ENCODE assay signal across 9 cellular contexts in genomic region chr7:77811895-77812685, GRCh38. TPM values are rescaled to one million over a fixed set of nuclear protein-coding genes. Genes with fewer than 3 reads are reported as not detected.
DNase-seq lines count a peak whose midpoint lies in the region; ATAC-seq and TF ChIP-seq lines count a peak whose summit lies in the region.
"Had no signal": no experiment of that assay in that cellular context is flagged by ENCODE, and none has a peak within 500 bp of the region (broad histone marks: within the 10 kb centered on the region; RNA-seq: fewer than 3 reads in every experiment).

No MANE protein-coding gene starts in this region.

- peak overlapping the region; percentile 59 for H3K27ac ChIP-seq in GM23248
- H3K27ac ChIP-seq in skeletal muscle tissue (ENCODE audit: low read depth, low read length): peak overlapping the region; percentile 43

- H3K9ac ChIP-seq in GM23248: peak overlapping the region; percentile 15; the same call in 1 of the 2 replicates
- H3K9ac ChIP-seq in skeletal muscle tissue (ENCODE audit: low read depth in 1 of 3, low read length in 3 of 3): no peak overlapping the region

- intact Hi-C loops in left colon (cut with DNase I, micrococcal nuclease): no loop called here

- H2AFZ ChIP-seq in GM23248: no peak overlapping the region

- H3K79me2 ChIP-seq in GM23248 (ENCODE audit: insufficient read depth): peaks cover 92% of the 10 kb centered on the region

- no peak for TF ChIP-seq CTCF in fibroblast of mammary gland (conservative IDR thresholded peaks at IDR 0.05; ENCODE audit: control insufficient read depth, insufficient read depth, low read depth, low read length)

- H3K36me3 ChIP-seq in GM23248 (ENCODE audit: low read depth) (no peaks in the 10 kb centered on the region; the same call in 1 of the 2 replicates), skeletal muscle tissue (ENCODE audit: control insufficient read depth in 3 of 3, insufficient read depth in 3 of 3, low read length in 3 of 3) (peaks cover 0 to 4% (median 0%) of the 10 kb centered on the region in 3 donors)

- WGBS in GM23248 (ENCODE audit: low coverage in 1 of 2, low lambda C conversion rate in 2 of 2, missing lambda C conversion rate in 2 of 2), 2 experiments: 7% methylated on average over 1 of the region's 1 CpG; no CpG with 5 or more reads in 1 of the 2 experiments

- in situ Hi-C loops in GM23248 (cut with MboI): no loop called here

- H3K4me1 ChIP-seq in GM23248 (ENCODE audit: insufficient read depth): peaks cover 22% of the 10 kb centered on the region
- H3K4me1 ChIP-seq in skeletal muscle tissue (ENCODE audit: control insufficient read depth in 3 of 3, insufficient read depth in 3 of 3, low read length in 3 of 3): peaks cover 2 to 13% (median 5%) of the 10 kb centered on the region in 3 donors

- H3K27me3 ChIP-seq in GM23248 (replicated peaks; ENCODE audit: insufficient read depth): no peaks in the 10 kb centered on the region
- H3K27me3 ChIP-seq in skeletal muscle tissue (ENCODE audit: control insufficient read depth in 3 of 3, insufficient read depth in 3 of 3, low read length in 3 of 3): no peaks in the 10 kb centered on the region

- H3F3A ChIP-seq in GM23248 (ENCODE audit: insufficient read depth): peaks cover 20% of the 10 kb centered on the region

- no peaks in the 10 kb centered on the region for H3K9me2 ChIP-seq in GM23248 (ENCODE audit: insufficient read depth)

- H3K9me3 ChIP-seq in GM23248 (ENCODE audit: low read depth): no peaks in the 10 kb centered on the region
- peaks cover 0 to 1% (median 0%) of the 10 kb centered on the region in 3 donors for H3K9me3 ChIP-seq in skeletal muscle tissue (ENCODE audit: control insufficient read depth in 3 of 3, low read length in 3 of 3)

- peak overlapping the region; percentile 38 for H3K4me3 ChIP-seq in GM23248
- H3K4me3 ChIP-seq in fibroblast of mammary gland (ENCODE audit: control insufficient read depth, low read depth, low read length): no peak overlapping the region
- H3K4me3 ChIP-seq in skeletal muscle tissue (ENCODE audit: low read length in 3 of 3): no peak overlapping the region

- peak; percentile 87 for DNase-seq in GM23248
- peak; percentile 76 for DNase-seq in fibroblast of mammary gland (ENCODE audit: low read depth)
- DNase-seq in islet precursor cell: no peak
- DNase-seq in left colon: no peak
- DNase-seq: NCI-H748 treated with DMSO at 0.1 percent for 48 hours; stimulated activated naive CD8-positive, alpha-beta T cell treated with anti-CD3 and anti-CD28 coated beads, Interleukin-15, Interleukin-2, amounts not matched to agents 100 U/mL and 50 U/mL, for 24 hours had no signal

- ATAC-seq in SK-N-SH treated with all-trans-retinoic acid at 6 μM for 48 hours (peak; percentile 95), GM18868 (IDR thresholded peaks at IDR 0.05; ENCODE audit: unreplicated experiment) (no peak), left colon (no peak)
- ATAC-seq: stimulated activated naive CD8-positive, alpha-beta T cell treated with anti-CD3 and anti-CD28 coated beads, Interleukin-15, Interleukin-2, amounts not matched to agents 100 U/mL and 50 U/mL, for 24 hours had no signal

- peak overlapping the region; percentile 60 for H3K4me2 ChIP-seq in GM23248 (ENCODE audit: unreplicated experiment)

- no peaks in the 10 kb centered on the region for H4K20me1 ChIP-seq in GM23248 (ENCODE audit: insufficient read depth)

TF ChIP-seq in SK-N-SH treated with all-trans-retinoic acid at 6 μM for 48 hours, 23 proteins besides CTCF, POLR2A, EP300 and RAD21:
- TF ChIP-seq ZC3H10 (CRISPR knock-in tag; IDR thresholded peaks at IDR 0.05) (no peak), ZFP3 (CRISPR knock-in tag; IDR thresholded peaks at IDR 0.05) (no peak), ZNF70 (CRISPR knock-in tag; IDR thresholded peaks at IDR 0.05) (peak; percentile 72; the same call in 1 of the 2 replicates), CSDC2 (CRISPR knock-in tag; IDR thresholded peaks at IDR 0.05) (no peak), GLIS3 (CRISPR knock-in tag; IDR thresholded peaks at IDR 0.05) (no peak), ZNF565 (CRISPR knock-in tag; conservative IDR thresholded peaks at IDR 0.05; ENCODE audit: low read depth) (no peak), CREB5 (CRISPR knock-in tag; IDR thresholded peaks at IDR 0.05; ENCODE audit: low read depth) (peak; percentile 47; the same call in 1 of the 2 replicates), ZFP30 (CRISPR knock-in tag; IDR thresholded peaks at IDR 0.05) (no peak), ISL1 (CRISPR knock-in tag; IDR thresholded peaks at IDR 0.05) (peak; percentile 87), SNAI2 (CRISPR knock-in tag; IDR thresholded peaks at IDR 0.05) (peak; percentile 81; the same call in 1 of the 2 replicates), OSR1 (CRISPR knock-in tag; IDR thresholded peaks at IDR 0.05) (no peak)
TF ChIP-seq in SK-N-SH treated with all-trans-retinoic acid at 6 μM for 48 hours: peak in this region for 4.

RNA-seq across cellular contexts. Expression of gene PHTF2, which starts 13.5 kb away (rescaled TPM):
- total RNA-seq in GM23248 (2014; rRNA removed; shearing (Covaris generic)): 29.9 and 30.2 TPM in 2 replicates
- polyA plus RNA-seq in GM23248 (2016; fragmentation: Nextera tagmentation; extraction: Ambion mirVana): 22.0 and 23.6 TPM in 2 replicates
- total RNA-seq in skeletal muscle tissue (14.6 TPM), left colon (10 to 100 TPM; 10.6 to 11.3 TPM)

RNA-seq across cellular contexts. Expression of gene TMEM60, which starts 13.9 kb away (rescaled TPM):
- 9.9 and 17.7 TPM in 2 replicates for total RNA-seq in GM23248 (2014; rRNA removed; shearing (Covaris generic))
- 28.2 and 28.9 TPM in 2 replicates for polyA plus RNA-seq in GM23248 (2016; fragmentation: Nextera tagmentation; extraction: Ambion mirVana)
- 11.0 TPM for total RNA-seq in skeletal muscle tissue
- 10 to 100 TPM; 18.3 to 20.3 TPM for total RNA-seq in left colon

Comparison
In these comparisons a context has a peak if more than half of its experiments do, and no peak if none do; other contexts are left out.
1. DNase-seq: peak in GM23248 (single experiment) and fibroblast of mammary gland (single experiment); none in islet precursor cell (single experiment) and left colon (0 of 2).